Comparison of ENCODE assay signal across 8 cellular contexts in the genomic region with DNA sequence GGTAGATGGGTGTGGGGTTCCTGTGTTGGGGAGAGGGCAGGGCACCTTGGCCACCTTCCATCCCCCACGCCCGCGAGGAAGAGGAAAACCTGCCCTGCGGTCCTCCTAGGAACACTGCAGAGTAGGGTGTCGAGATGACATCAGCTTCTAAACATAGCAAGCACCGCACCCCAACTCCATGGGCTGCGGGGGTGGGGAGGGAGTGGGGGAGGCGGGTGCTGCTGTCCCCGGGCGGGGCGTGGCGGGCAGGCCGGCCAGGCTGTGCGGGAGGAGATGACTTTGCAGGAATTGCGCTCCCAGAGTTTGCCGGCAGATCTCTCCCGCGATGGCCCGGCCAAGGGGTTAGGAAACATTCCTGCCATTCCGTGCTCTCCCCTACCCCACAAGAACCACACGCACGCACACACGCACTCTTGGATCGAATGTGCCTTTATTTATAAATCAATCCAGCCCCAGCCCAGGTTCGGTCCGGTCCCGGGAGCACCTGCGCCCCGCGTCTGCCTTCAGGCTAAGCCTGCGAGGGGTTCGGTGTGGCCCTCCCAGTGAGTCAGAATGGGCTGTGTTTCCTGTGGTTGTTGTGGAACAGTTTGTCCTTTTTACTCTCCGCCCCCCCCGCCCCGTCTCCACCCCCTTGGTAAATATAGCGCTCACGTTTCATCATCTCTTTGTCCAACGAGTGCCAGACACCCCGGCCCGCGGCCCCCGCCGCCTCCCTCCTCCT. TPM values are rescaled to one million over a fixed set of nuclear protein-coding genes. Genes with fewer than 3 reads are reported as not detected.
DNase-seq lines count a peak whose midpoint lies in the region; ATAC-seq and TF ChIP-seq lines count a peak whose summit lies in the region.

No MANE protein-coding gene starts in this region.

- H3K4me1 ChIP-seq in DOHH2 (ENCODE audit: control insufficient read depth, low read length) (peaks cover 36% of the 10 kb centered on the region), GM23338 (ENCODE audit: insufficient read depth) (peaks cover 25% of the 10 kb centered on the region)

- H3K4me2 ChIP-seq in DOHH2 (ENCODE audit: low read length) (peak overlapping the region; percentile 99), GM23338 (peak overlapping the region; percentile 98)

- H3K4me3 Mint-ChIP-seq in GM23338 (peak overlapping the region; percentile 92), nephron (peak overlapping the region; percentile 91 to 92 (median 91))

- H3F3A ChIP-seq in DOHH2 (ENCODE audit: control insufficient read depth, insufficient read depth) (peaks cover 42% of the 10 kb centered on the region), GM23338 (replicated peaks; ENCODE audit: low read depth) (no peaks in the 10 kb centered on the region)

- peaks cover 21% of the 10 kb centered on the region for H3K4me1 Mint-ChIP-seq in GM23338
- peaks cover 35% of the 10 kb centered on the region for H3K4me1 Mint-ChIP-seq in nephron

- H3K9me3 Mint-ChIP-seq in GM23338 = no peaks in the 10 kb centered on the region; the same call in 2 of the 3 replicates
- H3K9me3 Mint-ChIP-seq in nephron = no peaks in the 10 kb centered on the region

- DNase-seq in GM23338 (ENCODE audit: low spot score) (peak; percentile 84), LHCN-M2 (ENCODE audit: low read depth) (peak; percentile 99), RKO (ENCODE audit: low spot score) (peak; percentile 95), fibroblast of pulmonary artery (ENCODE audit: low read depth) (peak; percentile 98)
- DNase-seq in activated T-helper 9 cell treated with anti-CD3 and anti-CD28 coated beads, Interleukin-2, amount 50 U/mL, for 16 hours (ENCODE audit: low read depth) = peak; percentile 84
- DNase-seq in stimulated activated naive CD4-positive, alpha-beta T cell treated with Interleukin-2 at 50 U/mL for 16 hours (lab: John Stamatoyannopoulos, UW) = peak; percentile 92

- TF ChIP-seq CTCF in DOHH2 (IDR thresholded peaks at IDR 0.05; ENCODE audit: low read depth, low read length, poor library complexity, severe bottlenecking) (no peak), GM23338 (conservative IDR thresholded peaks at IDR 0.05; ENCODE audit: low read depth in 2 of 2) (no peak), fibroblast of pulmonary artery (IDR thresholded peaks at IDR 0.05; ENCODE audit: low read length, missing control alignments) (no peak), nephron (IDR thresholded peaks at IDR 0.05; ENCODE audit: unreplicated experiment in 3 of 3) (peak in 1 of 3 experiments; percentile 16)

- H3K79me2 ChIP-seq in DOHH2 (ENCODE audit: control insufficient read depth, low read length) = no peaks in the 10 kb centered on the region
- no peaks in the 10 kb centered on the region for H3K79me2 ChIP-seq in GM23338 (replicated peaks; ENCODE audit: insufficient read depth)

- no peaks in the 10 kb centered on the region for H3K9me3 ChIP-seq in DOHH2 (ENCODE audit: control insufficient read depth, insufficient read depth, low read length)

- H3K27me3 ChIP-seq in DOHH2 (ENCODE audit: control insufficient read depth, low read length) (peaks cover 11% of the 10 kb centered on the region), GM23338 (ENCODE audit: insufficient read depth) (peaks cover 62% of the 10 kb centered on the region)

- H4K20me1 ChIP-seq in DOHH2 (ENCODE audit: control insufficient read depth, insufficient read depth, low read depth, low read length) (no peaks in the 10 kb centered on the region), GM23338 (replicated peaks; ENCODE audit: insufficient read depth) (no peaks in the 10 kb centered on the region)

- ATAC-seq in GM23338 = peak; percentile 20

- H2AFZ ChIP-seq in GM23338 = peak overlapping the region; percentile 98

- peak overlapping the region; percentile 72 for H3K27ac ChIP-seq in DOHH2 (ENCODE audit: low read depth, low read length)
- no peak overlapping the region for H3K27ac ChIP-seq in GM23338 (ENCODE audit: low read depth)

- H3K36me3 ChIP-seq in DOHH2 (ENCODE audit: control insufficient read depth, low read length) (no peaks in the 10 kb centered on the region), GM23338 (ENCODE audit: insufficient read depth) (no peaks in the 10 kb centered on the region)

- H3K4me3 ChIP-seq in DOHH2 (ENCODE audit: low read length) (peak overlapping the region; percentile 94), GM23338 (peak overlapping the region; percentile 84), fibroblast of pulmonary artery (replicated peaks; ENCODE audit: low read depth, low read length) (peak overlapping the region; percentile 56)

- H3K27ac Mint-ChIP-seq in GM23338 = peak overlapping the region; percentile 96
- H3K27ac Mint-ChIP-seq in nephron = peak overlapping the region; percentile 47 to 96 (median 87)

- H3K36me3 Mint-ChIP-seq in GM23338 (ENCODE audit: low read depth) = no peaks in the 10 kb centered on the region
- H3K36me3 Mint-ChIP-seq in nephron (ENCODE audit: low read depth) = no peaks in the 10 kb centered on the region

- no peaks in the 10 kb centered on the region for H3K9me2 ChIP-seq in DOHH2 (replicated peaks; ENCODE audit: control insufficient read depth, low read length)
- H3K9me2 ChIP-seq in GM23338 (ENCODE audit: insufficient read depth) = no peaks in the 10 kb centered on the region

- H3K27me3 Mint-ChIP-seq in GM23338 (ENCODE audit: insufficient read depth, low read depth, poor library complexity) = peaks cover 27% of the 10 kb centered on the region
- H3K27me3 Mint-ChIP-seq in nephron (ENCODE audit: low read depth) = peaks cover 26% of the 10 kb centered on the region

TF ChIP-seq in GM23338, 12 proteins besides CTCF, POLR2A, EP300 and RAD21 (continues in another document):
- TF ChIP-seq EZH2 (IDR thresholded peaks at IDR 0.05; ENCODE audit: low read depth, unreplicated experiment) (no peak), EZH2phosphoT487 (IDR thresholded peaks at IDR 0.05; ENCODE audit: unreplicated experiment) (no peak), ZNF114 (CRISPR knock-in tag; IDR thresholded peaks at IDR 0.05) (no peak), JUNB (IDR thresholded peaks at IDR 0.05; ENCODE audit: unreplicated experiment) (no peak), POLR2AphosphoS5 (IDR thresholded peaks at IDR 0.05; ENCODE audit: low read depth) (no peak), STAT1 (IDR thresholded peaks at IDR 0.05; ENCODE audit: unreplicated experiment) (no peak), ZNF331 (CRISPR knock-in tag; IDR thresholded peaks at IDR 0.05; ENCODE audit: low read depth) (no peak)
- TF ChIP-seq, protein P1, sequence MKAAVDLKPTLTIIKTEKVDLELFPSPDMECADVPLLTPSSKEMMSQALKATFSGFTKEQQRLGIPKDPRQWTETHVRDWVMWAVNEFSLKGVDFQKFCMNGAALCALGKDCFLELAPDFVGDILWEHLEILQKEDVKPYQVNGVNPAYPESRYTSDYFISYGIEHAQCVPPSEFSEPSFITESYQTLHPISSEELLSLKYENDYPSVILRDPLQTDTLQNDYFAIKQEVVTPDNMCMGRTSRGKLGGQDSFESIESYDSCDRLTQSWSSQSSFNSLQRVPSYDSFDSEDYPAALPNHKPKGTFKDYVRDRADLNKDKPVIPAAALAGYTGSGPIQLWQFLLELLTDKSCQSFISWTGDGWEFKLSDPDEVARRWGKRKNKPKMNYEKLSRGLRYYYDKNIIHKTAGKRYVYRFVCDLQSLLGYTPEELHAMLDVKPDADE (IDR thresholded peaks at IDR 0.05) = no peak
- TF ChIP-seq, protein P2, sequence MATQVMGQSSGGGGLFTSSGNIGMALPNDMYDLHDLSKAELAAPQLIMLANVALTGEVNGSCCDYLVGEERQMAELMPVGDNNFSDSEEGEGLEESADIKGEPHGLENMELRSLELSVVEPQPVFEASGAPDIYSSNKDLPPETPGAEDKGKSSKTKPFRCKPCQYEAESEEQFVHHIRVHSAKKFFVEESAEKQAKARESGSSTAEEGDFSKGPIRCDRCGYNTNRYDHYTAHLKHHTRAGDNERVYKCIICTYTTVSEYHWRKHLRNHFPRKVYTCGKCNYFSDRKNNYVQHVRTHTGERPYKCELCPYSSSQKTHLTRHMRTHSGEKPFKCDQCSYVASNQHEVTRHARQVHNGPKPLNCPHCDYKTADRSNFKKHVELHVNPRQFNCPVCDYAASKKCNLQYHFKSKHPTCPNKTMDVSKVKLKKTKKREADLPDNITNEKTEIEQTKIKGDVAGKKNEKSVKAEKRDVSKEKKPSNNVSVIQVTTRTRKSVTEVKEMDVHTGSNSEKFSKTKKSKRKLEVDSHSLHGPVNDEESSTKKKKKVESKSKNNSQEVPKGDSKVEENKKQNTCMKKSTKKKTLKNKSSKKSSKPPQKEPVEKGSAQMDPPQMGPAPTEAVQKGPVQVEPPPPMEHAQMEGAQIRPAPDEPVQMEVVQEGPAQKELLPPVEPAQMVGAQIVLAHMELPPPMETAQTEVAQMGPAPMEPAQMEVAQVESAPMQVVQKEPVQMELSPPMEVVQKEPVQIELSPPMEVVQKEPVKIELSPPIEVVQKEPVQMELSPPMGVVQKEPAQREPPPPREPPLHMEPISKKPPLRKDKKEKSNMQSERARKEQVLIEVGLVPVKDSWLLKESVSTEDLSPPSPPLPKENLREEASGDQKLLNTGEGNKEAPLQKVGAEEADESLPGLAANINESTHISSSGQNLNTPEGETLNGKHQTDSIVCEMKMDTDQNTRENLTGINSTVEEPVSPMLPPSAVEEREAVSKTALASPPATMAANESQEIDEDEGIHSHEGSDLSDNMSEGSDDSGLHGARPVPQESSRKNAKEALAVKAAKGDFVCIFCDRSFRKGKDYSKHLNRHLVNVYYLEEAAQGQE (IDR thresholded peaks at IDR 0.05; ENCODE audit: unreplicated experiment) = no peak

RNA-seq across cellular contexts. Expression of a gene that starts 5.2 kb away (rescaled TPM):
- total RNA-seq in GM23338 (2014; rRNA removed; shearing (Covaris generic)) = 0.82 and 1.5 TPM in 2 replicates
- polyA plus RNA-seq in GM23338 (2016; fragmentation: Nextera tagmentation; extraction: Ambion mirVana) = 0.45 and 0.58 TPM in 2 replicates
- total RNA-seq in LHCN-M2 (2014; rRNA removed) = 23.5 and 36.5 TPM in 2 replicates
- polyA plus RNA-seq in LHCN-M2 (2012) = 4.8 TPM
